16 cellular contexts compared by ENCODE assay signal in the genomic region with DNA sequence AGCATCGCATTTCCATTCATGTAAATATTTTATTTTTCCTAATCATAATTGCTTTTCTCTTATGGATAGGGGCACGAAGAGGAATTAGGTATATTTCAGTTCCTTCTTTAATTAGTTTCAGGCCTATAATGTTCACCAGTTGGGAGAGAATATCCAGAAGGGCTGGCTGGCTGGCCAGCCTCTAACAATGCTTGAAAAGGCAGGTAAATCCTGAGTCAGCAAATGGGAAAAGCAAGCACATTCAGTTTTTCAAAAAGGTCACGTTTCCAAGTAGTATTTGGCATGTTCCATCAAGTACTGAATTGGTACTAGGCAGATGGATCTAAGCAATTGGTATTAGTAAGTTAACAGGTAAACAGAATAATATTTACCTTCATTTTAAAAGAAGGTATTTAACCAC. TPM values are rescaled to one million over a fixed set of nuclear protein-coding genes. Genes with fewer than 3 reads are reported as not detected.
DNase-seq lines count a peak whose midpoint lies in the region; ATAC-seq, FAIRE-seq and TF ChIP-seq lines count a peak whose summit lies in the region.
"Had no signal": no experiment of that assay in that cellular context is flagged by ENCODE, and none has a peak within 500 bp of the region (broad histone marks: within the 10 kb centered on the region; RNA-seq: fewer than 3 reads in every experiment).

No MANE protein-coding gene starts in this region.

- H3K27me3 ChIP-seq in HepG2 (ENCODE audit: control insufficient read depth in 1 of 2, insufficient read depth in 2 of 2, low read length in 2 of 2), result no peaks in the 10 kb centered on the region
- H3K27me3 ChIP-seq in right lobe of liver, result no peaks in the 10 kb centered on the region

- BruUV-seq in HepG2 (replicated peaks; lab: Mats Ljungman, UMichigan), result no TSS peak

- no peaks in the 10 kb centered on the region for H3K79me2 ChIP-seq in HepG2 (ENCODE audit: insufficient read depth, low read length)

- no peak for FAIRE-seq in HepG2 (lab: Jason Lieb, UNC)

- no peaks in the 10 kb centered on the region for H3K9me3 ChIP-seq in HepG2 (ENCODE audit: low read length)
- H3K9me3 ChIP-seq in right lobe of liver, result no peaks in the 10 kb centered on the region
- H3K9me3 ChIP-seq: Caco-2 had no signal

- H3K9ac ChIP-seq in HepG2 (ENCODE audit: insufficient read depth, low read depth, low read length), result no peak overlapping the region

- CTCF ChIA-PET in HepG2 (lab: Yijun Ruan, JAX; ENCODE audit: low intra/inter-chr PET ratio, low total read pairs), result no interaction called here

- TF ChIP-seq CTCF in HepG2 (CRISPR knock-in tag; IDR thresholded peaks at IDR 0.05), result no peak
- TF ChIP-seq CTCF in right lobe of liver (IDR thresholded peaks at IDR 0.05), result no peak
- TF ChIP-seq CTCF in VCaP (conservative IDR thresholded peaks at IDR 0.05), result no peak
- TF ChIP-seq CTCF in GM13977 (IDR thresholded peaks at IDR 0.05; ENCODE audit: extremely low read depth, insufficient read depth, missing control alignments), result no peak

- H3K4me1 ChIP-seq in HepG2 (ENCODE audit: insufficient read depth, low read length) (no peaks in the 10 kb centered on the region), right lobe of liver (no peaks in the 10 kb centered on the region)

- TF ChIP-seq POLR2A in HepG2 (IDR thresholded peaks at IDR 0.05; ENCODE audit: insufficient read depth in 1 of 2, low read depth in 2 of 2, low read length in 2 of 2) (no peak), right lobe of liver (IDR thresholded peaks at IDR 0.05) (no peak)

- H3K36me3 ChIP-seq in HepG2 (replicated peaks in 1 of 2; ENCODE audit: control insufficient read depth in 1 of 2, insufficient read depth in 2 of 2, low read length in 2 of 2) (no peaks in the 10 kb centered on the region), right lobe of liver (peaks cover 0 to 6% (median under 1%) of the 10 kb centered on the region in 4 donors)

- DNase-seq in HepG2 (ENCODE audit: low spot score) (no peak), right lobe of liver (no peak), left lobe of liver (ENCODE audit: low spot score) (no peak), posterior cingulate gyrus (no peak), GM13977 (ENCODE audit: low spot score) (no peak)
- DNase-seq: Caco-2, DMS53, KBM-7, MV-4-11, NCI-H1417, NCI-H2029, NCI-H2171, NCI-H446 treated with DMSO at 0.1 percent for 48 hours had no signal

- TF ChIP-seq EP300 in HepG2 (IDR thresholded peaks at IDR 0.05; ENCODE audit: low read depth in 2 of 2, low read length in 2 of 2), result no peak
- TF ChIP-seq EP300 in HepG2 (CRISPR knock-in tag; IDR thresholded peaks at IDR 0.05; ENCODE audit: borderline replicate concordance), result no peak

- no peak for TF ChIP-seq RAD21 in HepG2 (CRISPR knock-in tag; IDR thresholded peaks at IDR 0.05)

- intact Hi-C loops in HepG2 (cut with micrococcal nuclease; ENCODE audit: unreplicated experiment) (no loop called here), right lobe of liver (cut with DNase I) (no loop called here), posterior cingulate gyrus (cut with DNase I) (no loop called here)

- 78% methylated on average over 3 of the region's 3 CpGs for WGBS in HepG2 (ENCODE audit: low lambda C conversion rate)
- WGBS in right lobe of liver (ENCODE audit: insufficient coverage, low coverage, low lambda C conversion rate, missing lambda C conversion rate), result 69% methylated on average over 3 of the region's 3 CpGs

- no peak overlapping the region for H2AFZ ChIP-seq in HepG2 (ENCODE audit: low read length)

- POLR2A ChIA-PET in HepG2 (lab: Yijun Ruan, JAX), result interaction anchor here (1.4 kb wide), 1 partner anchor 18 kb away, joined by 4 read pairs; no protein-coding TSS in a partner anchor

- no peak overlapping the region for H3K4me2 ChIP-seq in HepG2 (ENCODE audit: low read depth, low read length)

- H3K27ac ChIP-seq in HepG2 (ENCODE audit: extremely low read length, insufficient read depth, low read length) (no peak overlapping the region), right lobe of liver (no peak overlapping the region), VCaP (peak overlapping the region; percentile 19; the same call in 1 of the 2 replicates)

- no peaks in the 10 kb centered on the region for H4K20me1 ChIP-seq in HepG2 (ENCODE audit: insufficient read depth, low read length)

- H3K4me3 ChIP-seq in HepG2 (replicated peaks in 1 of 3; ENCODE audit: insufficient read depth in 1 of 3, low read depth in 2 of 3, low read length in 3 of 3), result no peak overlapping the region
- H3K4me3 ChIP-seq in right lobe of liver, result no peak overlapping the region

- no peak for ATAC-seq in HepG2
- ATAC-seq in right lobe of liver, result no peak
- ATAC-seq in left lobe of liver, result peak; percentile 60
- ATAC-seq in GM18517 (IDR thresholded peaks at IDR 0.05; ENCODE audit: unreplicated experiment), result no peak
- ATAC-seq: HCT116 had no signal

- in situ Hi-C loops in HepG2 (cut with HindIII; ENCODE audit: extremely low pct_ligation_motif_present, low pct_unique_long_range_greater_than_20kb), result no loop called here
- in situ Hi-C loops in GM13977 (cut with MboI; ENCODE audit: low pct_unique_long_range_greater_than_20kb, low sequenced_read_pairs, unreplicated experiment), result no loop called here

RNA-seq across cellular contexts. Expression of a gene that starts 8.0 kb away (rescaled TPM):
- total RNA-seq in HepG2 (2016; rRNA removed; fragmentation: Illumina TruSeq; extraction: Trizol) (10.1 and 13.1 TPM in 2 replicates), right lobe of liver (10 to 100 TPM; 16.4 to 26.8 (median 21.2) TPM), left lobe of liver (20.7 TPM)
- total RNA-seq in HepG2 (2016; cell fraction: cytosol; rRNA removed; fragmentation: Illumina TruSeq; extraction: Trizol; ENCODE audit: low read depth), result 2.2 and 3.1 TPM in 2 replicates
- 10.3 and 12.9 TPM in 2 replicates for total RNA-seq in HepG2 (2016; cell fraction: insoluble cytoplasmic fraction; rRNA removed; fragmentation: Illumina TruSeq; extraction: Trizol)
- total RNA-seq in HepG2 (2016; cell fraction: membrane; rRNA removed; fragmentation: Illumina TruSeq; extraction: Trizol), result 5.6 and 7.8 TPM in 2 replicates
- 4.6 and 6.6 TPM in 2 replicates for total RNA-seq in HepG2 (2016; cell fraction: nucleus; rRNA removed; fragmentation: Illumina TruSeq; extraction: Trizol)
- 8.7 and 10.0 TPM in 2 replicates for polyA plus RNA-seq in HepG2 (2011; rRNA removed)
- polyA plus RNA-seq in HepG2 (2011; cell fraction: cytosol; rRNA removed), result 6.9 and 9.3 TPM in 2 replicates
- 4.6 and 5.0 TPM in 2 replicates for polyA plus RNA-seq in HepG2 (2011; cell fraction: nucleus; rRNA removed)
- 8.7 TPM in 2 replicates for polyA plus RNA-seq in HepG2 (2012)
- 1.3 and 1.8 TPM in 2 replicates for polyA plus RNA-seq in HepG2 (2016; cell fraction: cytosol; fragmentation: Illumina TruSeq; extraction: Trizol; ENCODE audit: low read depth)
- polyA plus RNA-seq in HepG2 (2016; cell fraction: insoluble cytoplasmic fraction; fragmentation: Illumina TruSeq; extraction: Trizol; ENCODE audit: low read depth), result 13.6 and 13.7 TPM in 2 replicates
- polyA plus RNA-seq in HepG2 (2016; cell fraction: membrane; fragmentation: Illumina TruSeq; extraction: Trizol; ENCODE audit: low read depth), result 4.8 TPM in 2 replicates
- polyA plus RNA-seq in HepG2 (2016; cell fraction: nucleus; fragmentation: Illumina TruSeq; extraction: Trizol; ENCODE audit: insufficient read depth, low read depth), result 10.6 and 12.0 TPM in 2 replicates
- polyA minus RNA-seq in HepG2 (2011; rRNA and poly(A)+ RNA removed; ENCODE audit: low replicate concordance), result 6.1 and 20.5 TPM in 2 replicates
- polyA minus RNA-seq in HepG2 (2011; cell fraction: cytosol; rRNA and poly(A)+ RNA removed), result 4.6 and 5.8 TPM in 2 replicates
- polyA minus RNA-seq in HepG2 (2011; cell fraction: nucleus; rRNA and poly(A)+ RNA removed), result 3.3 and 3.6 TPM in 2 replicates

RNA-seq across cellular contexts. Expression of a gene that starts 17.3 kb away (rescaled TPM):
- total RNA-seq in HepG2 (2016; rRNA removed; fragmentation: Illumina TruSeq; extraction: Trizol) (117 and 194 TPM in 2 replicates), right lobe of liver (10 to 100 TPM; 32.8 to 91.1 (median 68.6) TPM), left lobe of liver (72.3 TPM)
- total RNA-seq in HepG2 (2016; cell fraction: cytosol; rRNA removed; fragmentation: Illumina TruSeq; extraction: Trizol; ENCODE audit: low read depth), result 10.3 and 15.8 TPM in 2 replicates
- 125 and 160 TPM in 2 replicates for total RNA-seq in HepG2 (2016; cell fraction: insoluble cytoplasmic fraction; rRNA removed; fragmentation: Illumina TruSeq; extraction: Trizol)
- 40.1 and 45.8 TPM in 2 replicates for total RNA-seq in HepG2 (2016; cell fraction: membrane; rRNA removed; fragmentation: Illumina TruSeq; extraction: Trizol)
- total RNA-seq in HepG2 (2016; cell fraction: nucleus; rRNA removed; fragmentation: Illumina TruSeq; extraction: Trizol), result 67.8 and 73.8 TPM in 2 replicates
- polyA plus RNA-seq in HepG2 (2011; rRNA removed), result 25.1 and 35.5 TPM in 2 replicates
- 14.2 and 24.0 TPM in 2 replicates for polyA plus RNA-seq in HepG2 (2011; cell fraction: cytosol; rRNA removed)
- polyA plus RNA-seq in HepG2 (2011; cell fraction: nucleus; rRNA removed), result 8.7 and 10.8 TPM in 2 replicates
- 32.7 and 70.0 TPM in 2 replicates for polyA plus RNA-seq in HepG2 (2012)
- polyA plus RNA-seq in HepG2 (2016; cell fraction: cytosol; fragmentation: Illumina TruSeq; extraction: Trizol; ENCODE audit: low read depth), result 15.9 and 27.1 TPM in 2 replicates
- 186 and 191 TPM in 2 replicates for polyA plus RNA-seq in HepG2 (2016; cell fraction: insoluble cytoplasmic fraction; fragmentation: Illumina TruSeq; extraction: Trizol; ENCODE audit: low read depth)
- 54.3 and 56.5 TPM in 2 replicates for polyA plus RNA-seq in HepG2 (2016; cell fraction: membrane; fragmentation: Illumina TruSeq; extraction: Trizol; ENCODE audit: low read depth)
- polyA plus RNA-seq in HepG2 (2016; cell fraction: nucleus; fragmentation: Illumina TruSeq; extraction: Trizol; ENCODE audit: insufficient read depth, low read depth), result 84.6 and 113 TPM in 2 replicates
- polyA minus RNA-seq in HepG2 (2011; rRNA and poly(A)+ RNA removed; ENCODE audit: low replicate concordance), result 54.5 and 133 TPM in 2 replicates
- 45.1 and 46.0 TPM in 2 replicates for polyA minus RNA-seq in HepG2 (2011; cell fraction: cytosol; rRNA and poly(A)+ RNA removed)
- polyA minus RNA-seq in HepG2 (2011; cell fraction: nucleus; rRNA and poly(A)+ RNA removed), result 41.1 and 52.6 TPM in 2 replicates

RNA-seq across cellular contexts. Expression of a gene that starts 45.8 kb away (rescaled TPM):
- total RNA-seq in HepG2 (2016; rRNA removed; fragmentation: Illumina TruSeq; extraction: Trizol) (1.3 and 2.2 TPM in 2 replicates), right lobe of liver (1 to 10 TPM; 3.4 to 6.4 (median 4.6) TPM), left lobe of liver (4.5 TPM)
- total RNA-seq in HepG2 (2016; cell fraction: cytosol; rRNA removed; fragmentation: Illumina TruSeq; extraction: Trizol; ENCODE audit: low read depth), result 0.26 and 0.30 TPM in 2 replicates
- 1.7 TPM in 2 replicates for total RNA-seq in HepG2 (2016; cell fraction: insoluble cytoplasmic fraction; rRNA removed; fragmentation: Illumina TruSeq; extraction: Trizol)
- total RNA-seq in HepG2 (2016; cell fraction: membrane; rRNA removed; fragmentation: Illumina TruSeq; extraction: Trizol), result 1.1 and 1.3 TPM in 2 replicates
- total RNA-seq in HepG2 (2016; cell fraction: nucleus; rRNA removed; fragmentation: Illumina TruSeq; extraction: Trizol), result 1.4 and 1.9 TPM in 2 replicates
- 4.2 and 4.6 TPM in 2 replicates for polyA plus RNA-seq in HepG2 (2011; rRNA removed)
- polyA plus RNA-seq in HepG2 (2011; cell fraction: cytosol; rRNA removed), result 2.6 and 2.8 TPM in 2 replicates
- 4.2 and 4.5 TPM in 2 replicates for polyA plus RNA-seq in HepG2 (2011; cell fraction: nucleus; rRNA removed)
- 2.7 and 3.9 TPM in 2 replicates for polyA plus RNA-seq in HepG2 (2012)
- 0.12 and 0.17 TPM in 2 replicates for polyA plus RNA-seq in HepG2 (2016; cell fraction: cytosol; fragmentation: Illumina TruSeq; extraction: Trizol; ENCODE audit: low read depth)
- polyA plus RNA-seq in HepG2 (2016; cell fraction: insoluble cytoplasmic fraction; fragmentation: Illumina TruSeq; extraction: Trizol; ENCODE audit: low read depth), result 2.1 and 2.5 TPM in 2 replicates
- polyA plus RNA-seq in HepG2 (2016; cell fraction: membrane; fragmentation: Illumina TruSeq; extraction: Trizol; ENCODE audit: low read depth), result 1.3 and 1.4 TPM in 2 replicates
- 2.8 and 4.2 TPM in 2 replicates for polyA plus RNA-seq in HepG2 (2016; cell fraction: nucleus; fragmentation: Illumina TruSeq; extraction: Trizol; ENCODE audit: insufficient read depth, low read depth)
- polyA minus RNA-seq in HepG2 (2011; rRNA and poly(A)+ RNA removed; ENCODE audit: low replicate concordance), result 5.4 and 35.6 TPM in 2 replicates
- polyA minus RNA-seq in HepG2 (2011; cell fraction: cytosol; rRNA and poly(A)+ RNA removed), result 1.5 and 2.0 TPM in 2 replicates
- 2.4 and 2.6 TPM in 2 replicates for polyA minus RNA-seq in HepG2 (2011; cell fraction: nucleus; rRNA and poly(A)+ RNA removed)
